21 cellular contexts compared by ENCODE assay signal in the genomic region with DNA sequence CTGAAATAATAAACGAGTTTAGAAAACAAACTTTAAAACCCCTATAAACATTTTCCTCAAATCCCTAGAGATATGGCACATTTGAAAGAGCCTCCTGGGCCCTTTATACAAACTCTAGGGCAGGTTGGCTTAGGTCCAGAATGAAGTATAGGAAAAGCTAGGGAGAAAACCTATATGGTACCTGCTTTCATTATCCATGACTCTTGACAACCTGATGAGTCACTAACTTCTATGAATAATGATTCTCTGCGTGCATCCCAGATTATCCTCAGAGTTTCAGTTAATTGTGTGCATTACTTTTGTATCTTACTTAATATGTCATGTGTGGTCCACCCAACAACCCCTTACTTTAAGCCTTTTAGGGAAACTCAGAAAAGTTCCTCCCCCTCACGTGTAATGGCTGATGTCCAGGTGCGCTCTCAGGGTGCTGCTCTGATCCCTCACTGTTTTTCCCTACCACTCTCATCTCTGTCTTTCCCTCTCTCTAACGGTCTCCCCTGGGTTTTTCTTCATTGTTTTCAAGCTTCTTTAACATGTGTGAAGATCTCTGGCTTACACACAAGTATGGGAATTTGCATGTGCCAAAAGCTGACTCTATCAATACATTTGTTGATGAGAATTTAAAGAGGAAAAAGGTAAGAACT.
"Had no signal": no experiment of that assay in that cellular context is flagged by ENCODE, and none has a peak within 500 bp of the region (broad histone marks: within the 10 kb centered on the region; RNA-seq: fewer than 3 reads in every experiment).

No MANE protein-coding gene starts in this region.

- H3K27me3 Mint-ChIP-seq: activated CD4-positive, alpha-beta memory T cell treated with anti-CD3 and anti-CD28 coated beads, Interleukin-2, amount 10 ng/mL, durations not matched to agents 7 days and 5 days; activated CD8-positive, alpha-beta memory T cell treated with anti-CD3 and anti-CD28 coated beads, Interleukin-2, amount 10 ng/mL, durations not matched to agents 7 days and 5 days; activated naive CD8-positive, alpha-beta T cell treated with anti-CD3 and anti-CD28 coated beads, Interleukin-2, amount 50 U/mL, for 24 hours; brain; central memory CD8-positive, alpha-beta T cell; memory B cell; naive B cell had no signal

- ATAC-seq: activated CD8-positive, alpha-beta memory T cell treated with anti-CD3 and anti-CD28 coated beads, Interleukin-2, amount 10 ng/mL, durations not matched to agents 7 days and 5 days; activated naive CD8-positive, alpha-beta T cell treated with anti-CD3 and anti-CD28 coated beads, Interleukin-2, amount 50 U/mL, for 24 hours; gastrocnemius medialis; left lung; mucosa of descending colon had no signal

- H3K4me3 ChIP-seq: colonic mucosa, gastrocnemius medialis, left lung, mucosa of descending colon, prostate gland, right atrium auricular region, thyroid gland had no signal

- H3K9me3 Mint-ChIP-seq: brain had no signal

- H3K27ac ChIP-seq: colonic mucosa, gastrocnemius medialis, left lung, prostate gland, right atrium auricular region, thyroid gland had no signal

- H3K36me3 Mint-ChIP-seq: activated CD8-positive, alpha-beta memory T cell treated with anti-CD3 and anti-CD28 coated beads, Interleukin-2, amount 10 ng/mL, durations not matched to agents 7 days and 5 days; brain; memory B cell; naive B cell had no signal

- H3K4me1 ChIP-seq: colonic mucosa, gastrocnemius medialis, left lung, prostate gland, right atrium auricular region had no signal

- H3K4me3 Mint-ChIP-seq: activated CD4-positive, alpha-beta memory T cell treated with anti-CD3 and anti-CD28 coated beads, Interleukin-2, amount 10 ng/mL, durations not matched to agents 7 days and 5 days; activated CD8-positive, alpha-beta memory T cell treated with anti-CD3 and anti-CD28 coated beads, Interleukin-2, amount 10 ng/mL, durations not matched to agents 7 days and 5 days; activated naive CD4-positive, alpha-beta T cell treated with anti-CD3 and anti-CD28 coated beads for 36 hours; activated naive CD8-positive, alpha-beta T cell treated with anti-CD3 and anti-CD28 coated beads, Interleukin-2, amount 50 U/mL, for 24 hours; central memory CD8-positive, alpha-beta T cell; memory B cell; naive B cell had no signal

- H3K36me3 ChIP-seq: colonic mucosa, gastrocnemius medialis, left lung, prostate gland, right atrium auricular region, thyroid gland had no signal

- H3K9me3 ChIP-seq: colonic mucosa, gastrocnemius medialis, left lung, mucosa of descending colon, prostate gland, right atrium auricular region, thyroid gland had no signal

- H3K27me3 ChIP-seq: colonic mucosa, gastrocnemius medialis, left lung, right atrium auricular region, thyroid gland had no signal

- H3K4me1 Mint-ChIP-seq: activated CD4-positive, alpha-beta memory T cell treated with anti-CD3 and anti-CD28 coated beads, Interleukin-2, amount 10 ng/mL, durations not matched to agents 7 days and 5 days; activated CD8-positive, alpha-beta memory T cell treated with anti-CD3 and anti-CD28 coated beads, Interleukin-2, amount 10 ng/mL, durations not matched to agents 7 days and 5 days; activated naive CD8-positive, alpha-beta T cell treated with anti-CD3 and anti-CD28 coated beads, Interleukin-2, amount 50 U/mL, for 24 hours; central memory CD8-positive, alpha-beta T cell; memory B cell; naive B cell had no signal

- DNase-seq: activated CD4-positive, alpha-beta memory T cell treated with anti-CD3 and anti-CD28 coated beads, Interleukin-2, amount 10 ng/mL, durations not matched to agents 7 days and 5 days; activated CD4-positive, alpha-beta T cell treated with anti-CD3 and anti-CD28 coated beads for 4 hours; activated CD8-positive, alpha-beta memory T cell treated with anti-CD3 and anti-CD28 coated beads, Interleukin-2, amount 10 ng/mL, durations not matched to agents 7 days and 5 days; activated naive CD4-positive, alpha-beta T cell treated with anti-CD3 and anti-CD28 coated beads for 36 hours; activated naive CD8-positive, alpha-beta T cell treated with anti-CD3 and anti-CD28 coated beads, Interleukin-2, amount 50 U/mL, for 24 hours; anterior cingulate cortex; colonic mucosa; erythroblast; gastrocnemius medialis; head of caudate nucleus; left lung; mucosa of descending colon; naive B cell; stimulated activated CD4-positive, alpha-beta T cell treated with anti-CD3 and anti-CD28 coated beads, Interleukin-2, amount 100 ng/mL, for 24 hours; stimulated activated naive CD4-positive, alpha-beta T cell treated with Interleukin-2 at 50 U/mL for 16 hours; thyroid gland had no signal
